Comparison of ENCODE assay signal across 1 cellular context in the genomic region with DNA sequence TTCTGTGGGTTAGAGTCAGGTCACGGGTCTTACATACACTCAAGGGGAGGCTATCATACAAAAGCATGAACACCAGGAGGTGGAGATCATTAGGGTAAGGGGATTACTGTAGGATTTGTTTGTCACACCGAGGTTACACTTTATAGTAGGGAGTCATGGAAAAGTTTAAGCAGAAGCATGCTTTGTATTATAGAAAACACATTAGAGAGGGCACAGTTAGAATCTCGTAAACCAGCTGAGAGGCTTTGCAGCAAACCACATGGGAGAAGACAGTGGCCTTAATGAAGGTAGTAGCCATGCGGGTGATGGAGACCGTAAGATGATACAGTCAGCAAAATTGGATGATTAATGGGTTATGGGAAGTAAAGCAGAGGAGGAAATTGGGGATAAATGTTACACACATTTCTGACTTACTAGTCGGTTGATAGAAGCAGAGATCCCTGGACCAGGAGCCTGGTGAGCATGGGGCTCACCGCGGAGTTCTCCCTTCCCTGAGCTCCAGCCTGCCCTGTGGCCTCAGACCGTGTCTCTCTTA.
TF ChIP-seq lines count a peak whose summit lies in the region.

No MANE protein-coding gene starts in this region.

TF ChIP-seq in IMR-90, 13 proteins besides CTCF, POLR2A, EP300 and RAD21 (continued from another document):
- TF ChIP-seq NFE2L2 (IDR thresholded peaks at IDR 0.05; ENCODE audit: low read depth, low read length) (no peak), FOS (IDR thresholded peaks at IDR 0.05; ENCODE audit: low read depth, low read length) (no peak), BHLHE40 (IDR thresholded peaks at IDR 0.05; ENCODE audit: low read depth, low read length) (no peak), RCOR1 (IDR thresholded peaks at IDR 0.05; ENCODE audit: insufficient replicate concordance, low read length) (no peak), CHD1 (IDR thresholded peaks at IDR 0.05; ENCODE audit: low read depth, low read length) (no peak), MXI1 (IDR thresholded peaks at IDR 0.05; ENCODE audit: borderline replicate concordance, low read depth, low read length) (no peak), MAZ (IDR thresholded peaks at IDR 0.05; ENCODE audit: borderline replicate concordance, low read depth, low read length) (no peak), RFX5 (IDR thresholded peaks at IDR 0.05; ENCODE audit: low read depth, low read length) (no peak), MAFK (IDR thresholded peaks at IDR 0.05; ENCODE audit: low read depth, low read length) (no peak)
- TF ChIP-seq, protein P1, sequence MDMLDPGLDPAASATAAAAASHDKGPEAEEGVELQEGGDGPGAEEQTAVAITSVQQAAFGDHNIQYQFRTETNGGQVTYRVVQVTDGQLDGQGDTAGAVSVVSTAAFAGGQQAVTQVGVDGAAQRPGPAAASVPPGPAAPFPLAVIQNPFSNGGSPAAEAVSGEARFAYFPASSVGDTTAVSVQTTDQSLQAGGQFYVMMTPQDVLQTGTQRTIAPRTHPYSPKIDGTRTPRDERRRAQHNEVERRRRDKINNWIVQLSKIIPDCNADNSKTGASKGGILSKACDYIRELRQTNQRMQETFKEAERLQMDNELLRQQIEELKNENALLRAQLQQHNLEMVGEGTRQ (IDR thresholded peaks at IDR 0.05; ENCODE audit: low read depth, low read length), result no peak
- TF ChIP-seq, protein P2, sequence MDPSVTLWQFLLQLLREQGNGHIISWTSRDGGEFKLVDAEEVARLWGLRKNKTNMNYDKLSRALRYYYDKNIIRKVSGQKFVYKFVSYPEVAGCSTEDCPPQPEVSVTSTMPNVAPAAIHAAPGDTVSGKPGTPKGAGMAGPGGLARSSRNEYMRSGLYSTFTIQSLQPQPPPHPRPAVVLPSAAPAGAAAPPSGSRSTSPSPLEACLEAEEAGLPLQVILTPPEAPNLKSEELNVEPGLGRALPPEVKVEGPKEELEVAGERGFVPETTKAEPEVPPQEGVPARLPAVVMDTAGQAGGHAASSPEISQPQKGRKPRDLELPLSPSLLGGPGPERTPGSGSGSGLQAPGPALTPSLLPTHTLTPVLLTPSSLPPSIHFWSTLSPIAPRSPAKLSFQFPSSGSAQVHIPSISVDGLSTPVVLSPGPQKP (IDR thresholded peaks at IDR 0.05; ENCODE audit: borderline replicate concordance, low read depth, low read length), result no peak
